25 cellular contexts compared by ENCODE assay signal in the genomic region with DNA sequence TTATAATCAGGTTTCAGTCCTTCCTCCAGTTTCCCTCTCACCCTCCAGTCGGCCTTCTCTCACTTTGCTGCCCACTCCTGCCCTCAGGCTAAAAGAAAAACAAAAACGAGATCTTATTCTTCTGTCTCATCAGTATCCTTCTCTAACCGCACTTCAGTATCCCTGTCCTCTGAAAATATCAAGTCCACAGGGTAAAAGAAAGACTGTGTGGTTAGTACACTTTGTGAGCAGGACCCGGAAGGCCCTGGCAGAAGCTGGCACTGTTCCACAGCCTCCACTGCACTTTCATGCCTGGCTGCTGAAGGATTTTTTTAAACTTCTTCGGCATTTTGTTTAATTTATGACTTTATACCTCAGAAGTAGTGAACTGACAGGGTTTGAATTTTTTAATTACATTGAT. TPM values are rescaled to one million over a fixed set of nuclear protein-coding genes. Genes with fewer than 3 reads are reported as not detected.
DNase-seq lines count a peak whose midpoint lies in the region; ATAC-seq, FAIRE-seq and TF ChIP-seq lines count a peak whose summit lies in the region.
"Had no signal": no experiment of that assay in that cellular context is flagged by ENCODE, and none has a peak within 500 bp of the region (broad histone marks: within the 10 kb centered on the region; RNA-seq: fewer than 3 reads in every experiment).

No MANE protein-coding gene starts in this region.

- no peaks in the 10 kb centered on the region for H3K27me3 ChIP-seq in CD4-positive, alpha-beta memory T cell (ENCODE audit: insufficient read depth, low read length)

- ATAC-seq in HG02938 (IDR thresholded peaks at IDR 0.05; ENCODE audit: unreplicated experiment) = no peak
- ATAC-seq in HG03175 (IDR thresholded peaks at IDR 0.05; ENCODE audit: unreplicated experiment) = no peak
- ATAC-seq: A549, GM12878, Panc1 had no signal

- peaks cover 6 to 37% (median 18%) of the 10 kb centered on the region in 4 donors for H3K4me1 Mint-ChIP-seq in CD4-positive, alpha-beta memory T cell
- H3K4me1 Mint-ChIP-seq in nephron progenitor cell = no peaks in the 10 kb centered on the region

- no peaks in the 10 kb centered on the region for H3K9me3 Mint-ChIP-seq in CD4-positive, alpha-beta memory T cell
- H3K9me3 Mint-ChIP-seq in nephron progenitor cell = no peaks in the 10 kb centered on the region
- H3K9me3 Mint-ChIP-seq: CD14-positive monocyte had no signal

- H3K36me3 Mint-ChIP-seq in CD4-positive, alpha-beta memory T cell = peaks cover 67 to 81% of the 10 kb centered on the region in 2 donors
- peaks cover 81% of the 10 kb centered on the region for H3K36me3 Mint-ChIP-seq in nephron progenitor cell (ENCODE audit: low read depth)

- no peak overlapping the region for H3K4me3 Mint-ChIP-seq in CD4-positive, alpha-beta memory T cell
- H3K4me3 Mint-ChIP-seq in nephron progenitor cell = no peak overlapping the region
- H3K4me3 Mint-ChIP-seq: B cell, CD14-positive monocyte had no signal

- peaks cover 7% of the 10 kb centered on the region for H3K4me1 ChIP-seq in CD4-positive, alpha-beta memory T cell (ENCODE audit: insufficient read depth, low read length)
- H3K4me1 ChIP-seq: A549 had no signal

- no peak for TF ChIP-seq CTCF in nephron progenitor cell (IDR thresholded peaks at IDR 0.05)

- no peaks in the 10 kb centered on the region for H3K27me3 Mint-ChIP-seq in CD4-positive, alpha-beta memory T cell
- no peaks in the 10 kb centered on the region for H3K27me3 Mint-ChIP-seq in nephron progenitor cell (ENCODE audit: low read depth, poor library complexity)
- H3K27me3 Mint-ChIP-seq: B cell had no signal

- POLR2A ChIA-PET in CD4-positive, alpha-beta memory T cell (lab: Charles Lee; ENCODE audit: partially characterized antibody) = interaction anchor here (1.7 kb wide), 1 partner anchor 9 kb away, joined by 5 read pairs; no protein-coding TSS in a partner anchor

- H3K27ac Mint-ChIP-seq in CD4-positive, alpha-beta memory T cell = peak overlapping the region in 5 of 7 donors; percentile 45 to 83 (median 70)
- H3K27ac Mint-ChIP-seq in nephron progenitor cell = peak overlapping the region; percentile 97
- H3K27ac Mint-ChIP-seq: B cell had no signal

- no peak for TF ChIP-seq POLR2A in GM12892 (IDR thresholded peaks at IDR 0.05; ENCODE audit: low read depth, low read length)

- peak; percentile 74 for FAIRE-seq in GM12892 (lab: Jason Lieb, UNC)
- FAIRE-seq: A549, GM12878 had no signal

- no peaks in the 10 kb centered on the region for H3K9me3 ChIP-seq in CD4-positive, alpha-beta memory T cell (ENCODE audit: control insufficient read depth in 1 of 2, low read length in 2 of 2)
- H3K9me3 ChIP-seq: A549, Caco-2 had no signal

- peaks cover 50% of the 10 kb centered on the region for H3K36me3 ChIP-seq in CD4-positive, alpha-beta memory T cell (ENCODE audit: insufficient read depth, low read length)

- intact Hi-C loops in CD4-positive, alpha-beta memory T cell (cut with micrococcal nuclease) = no loop called here

- no peak for DNase-seq in CD4-positive, alpha-beta memory T cell
- DNase-seq in GM12892 (ENCODE audit: insufficient read length) (no peak), astrocyte of the hippocampus (ENCODE audit: low read depth, low spot score) (peak; percentile 19), nephron progenitor cell (no peak), NCI-H1436 treated with DMSO at 0.1 percent for 48 hours (lab: John Stamatoyannopoulos, UW) (no peak)
- DNase-seq in stimulated activated CD4-positive, alpha-beta T cell treated with anti-CD3 and anti-CD28 coated beads, Interleukin-2, amount 100 ng/mL, for 48 hours = no peak
- DNase-seq: Caco-2; DMS 273 treated with DMSO at 0.1 percent for 48 hours; DMS79 treated with DMSO at 0.1 percent for 48 hours; GOT3; HCEC 1CT; Kasumi-1; NCI-H1417 treated with DMSO at 0.1 percent for 48 hours; NCI-H1930; NCI-H226; NCI-H510A treated with DMSO at 0.1 percent for 48 hours; NCI-H748 treated with DMSO at 0.1 percent for 48 hours; NK-92 treated with Interleukin-12 subunit alpha and Interleukin-12 subunit beta, amount 100 ng/mL, for 24 hours had no signal

- CTCF ChIA-PET in CD4-positive, alpha-beta memory T cell (lab: Charles Lee; ENCODE audit: partially characterized antibody) = interaction anchor here (0.8 kb wide), 1 partner anchor 116 kb away, joined by 3 read pairs; no protein-coding TSS in a partner anchor

- H3K4me3 ChIP-seq in CD4-positive, alpha-beta memory T cell (ENCODE audit: low read length in 2 of 2) = no peak overlapping the region
- H3K4me3 ChIP-seq: A549, GM12878 had no signal

- H3K27ac ChIP-seq in CD4-positive, alpha-beta memory T cell (ENCODE audit: low read depth, low read length) = no peak overlapping the region
- H3K27ac ChIP-seq: A549 had no signal

RNA-seq across cellular contexts. Expression of a gene that starts 51.8 kb away (rescaled TPM):
- total RNA-seq in CD4-positive, alpha-beta memory T cell = 10 to 100 TPM; 60.0 to 64.2 TPM
- polyA plus RNA-seq in CD4-positive, alpha-beta memory T cell = 100 to 1,000 TPM; 102 to 126 TPM
- 39.2 TPM for polyA plus RNA-seq in GM12892 (2012; ENCODE audit: missing spikeins)

RNA-seq across cellular contexts. Expression of a gene that starts 53.5 kb away (rescaled TPM):
- 10 to 100 TPM in 1 of 2 experiments, 1 to 10 TPM in 1; 9.8 to 10.1 TPM for total RNA-seq in CD4-positive, alpha-beta memory T cell
- polyA plus RNA-seq in CD4-positive, alpha-beta memory T cell = 10 to 100 TPM; 17.3 to 24.8 TPM
- polyA plus RNA-seq in GM12892 (2012; ENCODE audit: missing spikeins) = 8.2 TPM
